Comparison of ENCODE assay signal across 40 cellular contexts in genomic region chr14:76426161-76426696, GRCh38. TPM values are rescaled to one million over a fixed set of nuclear protein-coding genes. Genes with fewer than 3 reads are reported as not detected.
A peak's percentile ranks its signal among the peaks of the same experiment; 100 is the strongest.
DNase-seq lines count a peak whose midpoint lies in the region; ATAC-seq, FAIRE-seq and TF ChIP-seq lines count a peak whose summit lies in the region.
"Had no signal": no experiment of that assay in that cellular context is flagged by ENCODE, and none has a peak within 500 bp of the region (broad histone marks: within the 10 kb centered on the region; RNA-seq: fewer than 3 reads in every experiment).

No MANE protein-coding gene starts in this region.

- FAIRE-seq in K562 (lab: Jason Lieb, UNC), result no peak
- FAIRE-seq: endometrium, kidney had no signal

- H3K9me1 ChIP-seq in K562 (ENCODE audit: control insufficient read depth, insufficient read depth, low read length), result no peaks in the 10 kb centered on the region

- H3K79me2 ChIP-seq in HCT116 (ENCODE audit: insufficient read depth, low read length) (no peaks in the 10 kb centered on the region), PC-3 (ENCODE audit: low read length) (no peaks in the 10 kb centered on the region), K562 (ENCODE audit: control insufficient read depth, insufficient read depth, low read length) (no peaks in the 10 kb centered on the region)

- no TSS peak for BruUV-seq in HCT116 (replicated peaks; lab: Mats Ljungman, UMichigan)
- no TSS peak for BruUV-seq in PC-3 (replicated peaks; lab: Mats Ljungman, UMichigan)
- no TSS peak for BruUV-seq in K562 (replicated peaks; lab: Mats Ljungman, UMichigan)

- H3K9me3 ChIP-seq in BE2C (no peaks in the 10 kb centered on the region), HCT116 (ENCODE audit: control insufficient read depth in 1 of 2, insufficient read depth in 1 of 2, low read depth in 1 of 2, low read length in 2 of 2) (no peaks in the 10 kb centered on the region), PC-3 (ENCODE audit: low read length) (no peaks in the 10 kb centered on the region), K562 (replicated peaks; ENCODE audit: control insufficient read depth, insufficient read depth, low read depth, low read length) (no peaks in the 10 kb centered on the region)
- H3K9me3 ChIP-seq: Caco-2, esophagus squamous epithelium, heart left ventricle, prostate gland had no signal

- no peak overlapping the region for H3K4me3 Mint-ChIP-seq in activated T-helper 2 cell treated with anti-CD3 and anti-CD28 coated beads, Interferon-gamma antibody, Interleukin-2, Interleukin-4, amounts not matched to agents 10 μg/mL and 5 μg/mL and 100 μg/mL, durations not matched to agents 14 hours and 24 hours and 36 hours (ENCODE audit: low read depth)
- no peak overlapping the region for H3K4me3 Mint-ChIP-seq in HFFc6
- H3K4me3 Mint-ChIP-seq: activated naive CD4-positive, alpha-beta T cell treated with anti-CD3 and anti-CD28 coated beads, Interleukin-2, amount 50 U/mL, for 24 hours; brain; mesothelial cell of epicardium; naive B cell had no signal

- in situ Hi-C loops in K562 (cut with MboI), result no loop called here

- H3K4me1 Mint-ChIP-seq in activated T-helper 2 cell treated with anti-CD3 and anti-CD28 coated beads, Interferon-gamma antibody, Interleukin-2, Interleukin-4, amounts not matched to agents 10 μg/mL and 5 μg/mL and 100 μg/mL, durations not matched to agents 14 hours and 24 hours and 36 hours (ENCODE audit: low read depth), result no peaks in the 10 kb centered on the region
- H3K4me1 Mint-ChIP-seq in HFFc6 (ENCODE audit: low read depth), result no peaks in the 10 kb centered on the region
- H3K4me1 Mint-ChIP-seq: activated naive CD4-positive, alpha-beta T cell treated with anti-CD3 and anti-CD28 coated beads, Interleukin-2, amount 50 U/mL, for 24 hours; mesothelial cell of epicardium; naive B cell had no signal

- H2AFZ ChIP-seq in HCT116 (ENCODE audit: low read depth, low read length, poor library complexity, severe bottlenecking) (no peak overlapping the region), PC-3 (ENCODE audit: low read length) (no peak overlapping the region), K562 (ENCODE audit: low read depth, low read length) (no peak overlapping the region)
- H2AFZ ChIP-seq: PC-9 had no signal

- no peaks in the 10 kb centered on the region for H3K36me3 Mint-ChIP-seq in activated T-helper 2 cell treated with anti-CD3 and anti-CD28 coated beads, Interferon-gamma antibody, Interleukin-2, Interleukin-4, amounts not matched to agents 10 μg/mL and 5 μg/mL and 100 μg/mL, durations not matched to agents 14 hours and 24 hours and 36 hours (ENCODE audit: low read depth)
- H3K36me3 Mint-ChIP-seq in HFFc6 (ENCODE audit: low read depth), result no peaks in the 10 kb centered on the region
- H3K36me3 Mint-ChIP-seq: activated naive CD4-positive, alpha-beta T cell treated with anti-CD3 and anti-CD28 coated beads, Interleukin-2, amount 50 U/mL, for 24 hours; brain; mesothelial cell of epicardium; naive B cell had no signal

- no peaks in the 10 kb centered on the region for H3K36me3 ChIP-seq in BE2C
- no peaks in the 10 kb centered on the region for H3K36me3 ChIP-seq in HCT116 (ENCODE audit: control insufficient read depth in 1 of 2, insufficient read depth in 2 of 2, low read length in 2 of 2)
- H3K36me3 ChIP-seq in PC-3 (ENCODE audit: low read depth, low read length), result no peaks in the 10 kb centered on the region
- H3K36me3 ChIP-seq in K562 (ENCODE audit: control insufficient read depth, insufficient read depth, low read length), result no peaks in the 10 kb centered on the region
- H3K36me3 ChIP-seq: esophagus squamous epithelium, heart left ventricle, prostate gland had no signal

- CTCF ChIA-PET in HCT116 (lab: Charles Lee), result no interaction called here
- CTCF ChIA-PET in PC-3 (lab: Charles Lee), result no interaction called here
- CTCF ChIA-PET in K562 (lab: Yijun Ruan, JAX; ENCODE audit: low intra/inter-chr PET ratio), result no interaction called here

- intact Hi-C loops in HCT116 (cut with micrococcal nuclease) (no loop called here), PC-3 (cut with micrococcal nuclease) (no loop called here), K562 (cut with micrococcal nuclease) (no loop called here)
- intact Hi-C loops in activated T-helper 2 cell treated with anti-CD3 and anti-CD28 coated beads, Interferon-gamma antibody, Interleukin-2, Interleukin-4, amounts not matched to agents 10 μg/mL and 5 μg/mL and 100 μg/mL, durations not matched to agents 14 hours and 24 hours and 36 hours (cut with micrococcal nuclease), result no loop called here

- RAD21 ChIA-PET in HCT116 (lab: Charles Lee; ENCODE audit: low non-redundant PET in 1 of 2, low total read pairs in 2 of 2, uncharacterized antibody in 2 of 2, unreplicated experiment in 2 of 2), result no interaction called here

- H3K9me3 Mint-ChIP-seq in activated T-helper 2 cell treated with anti-CD3 and anti-CD28 coated beads, Interferon-gamma antibody, Interleukin-2, Interleukin-4, amounts not matched to agents 10 μg/mL and 5 μg/mL and 100 μg/mL, durations not matched to agents 14 hours and 24 hours and 36 hours, result no peaks in the 10 kb centered on the region
- H3K9me3 Mint-ChIP-seq in HFFc6, result no peaks in the 10 kb centered on the region
- H3K9me3 Mint-ChIP-seq: activated naive CD4-positive, alpha-beta T cell treated with anti-CD3 and anti-CD28 coated beads, Interleukin-2, amount 50 U/mL, for 24 hours; mesothelial cell of epicardium had no signal

- H3K9ac ChIP-seq in HCT116 (ENCODE audit: low read length) (no peak overlapping the region), PC-3 (ENCODE audit: low read length) (no peak overlapping the region), K562 (ENCODE audit: insufficient read depth in 1 of 2, low read depth in 2 of 2, low read length in 2 of 2) (no peak overlapping the region)

- no peaks in the 10 kb centered on the region for H3F3A ChIP-seq in PC-3 (ENCODE audit: low read length, unreplicated experiment)

- POLR2A ChIA-PET in HCT116 (lab: Charles Lee), result no interaction called here
- POLR2A ChIA-PET in PC-3 (lab: Charles Lee; ENCODE audit: unreplicated experiment), result no interaction called here
- POLR2A ChIA-PET in K562 (lab: Yijun Ruan, JAX), result no interaction called here

- H3K27ac ChIP-seq in HCT116 (ENCODE audit: low read depth, low read length) (no peak overlapping the region), PC-3 (ENCODE audit: low read length) (no peak overlapping the region), K562 (ENCODE audit: extremely low read depth, low read depth, low read length) (no peak overlapping the region)
- H3K27ac ChIP-seq: dorsolateral prefrontal cortex, esophagus squamous epithelium, heart left ventricle, PC-9, prostate gland, VCaP had no signal

- H3K27ac Mint-ChIP-seq in activated T-helper 2 cell treated with anti-CD3 and anti-CD28 coated beads, Interferon-gamma antibody, Interleukin-2, Interleukin-4, amounts not matched to agents 10 μg/mL and 5 μg/mL and 100 μg/mL, durations not matched to agents 14 hours and 24 hours and 36 hours, result no peak overlapping the region
- no peak overlapping the region for H3K27ac Mint-ChIP-seq in HFFc6
- H3K27ac Mint-ChIP-seq: activated naive CD4-positive, alpha-beta T cell treated with anti-CD3 and anti-CD28 coated beads, Interleukin-2, amount 50 U/mL, for 24 hours; mesothelial cell of epicardium; naive B cell had no signal

- 88% methylated on average over 1 of the region's 1 CpG for WGBS in K562 (ENCODE audit: insufficient coverage, low coverage, missing lambda C conversion rate)

- peaks cover 15% of the 10 kb centered on the region for H3K4me1 ChIP-seq in BE2C
- H3K4me1 ChIP-seq in HCT116 (ENCODE audit: control insufficient read depth in 1 of 2, insufficient read depth in 2 of 2, low read length in 2 of 2), result no peaks in the 10 kb centered on the region
- no peaks in the 10 kb centered on the region for H3K4me1 ChIP-seq in PC-3 (ENCODE audit: insufficient read depth, low read length)
- H3K4me1 ChIP-seq in K562 (replicated peaks in 1 of 2; ENCODE audit: control insufficient read depth in 2 of 2, insufficient read depth in 2 of 2, low read length in 2 of 2), result no peaks in the 10 kb centered on the region
- H3K4me1 ChIP-seq: Caco-2, esophagus squamous epithelium, heart left ventricle, prostate gland had no signal

- no peaks in the 10 kb centered on the region for H4K20me1 ChIP-seq in HCT116 (ENCODE audit: insufficient read depth)
- no peaks in the 10 kb centered on the region for H4K20me1 ChIP-seq in PC-3 (ENCODE audit: low read length)
- H4K20me1 ChIP-seq in K562 (replicated peaks; ENCODE audit: control insufficient read depth, insufficient read depth, low read length), result no peaks in the 10 kb centered on the region

- TF ChIP-seq RAD21 in HCT116 (IDR thresholded peaks at IDR 0.05; ENCODE audit: low read depth) (no peak), K562 (CRISPR knock-in tag; conservative IDR thresholded peaks at IDR 0.05 in 1 of 2, IDR thresholded peaks at IDR 0.05 in 1 of 2) (no peak)

- H3K4me2 ChIP-seq in HCT116 (ENCODE audit: low read length) (no peak overlapping the region), PC-3 (ENCODE audit: low read length) (no peak overlapping the region), K562 (ENCODE audit: insufficient read depth, low read length) (no peak overlapping the region)
- H3K4me2 ChIP-seq: PC-9 had no signal

- no peak for TF ChIP-seq EP300 in K562 (IDR thresholded peaks at IDR 0.05; ENCODE audit: low read length)

- no peak for TF ChIP-seq CTCF in BE2C (IDR thresholded peaks at IDR 0.05; ENCODE audit: low read depth, low read length)
- no peak for TF ChIP-seq CTCF in HCT116 (IDR thresholded peaks at IDR 0.05 in 2 of 3, conservative IDR thresholded peaks at IDR 0.05 in 1 of 3; ENCODE audit: borderline replicate concordance in 1 of 3, insufficient read depth in 1 of 3, low read depth in 2 of 3, low read length in 2 of 3)
- no peak for TF ChIP-seq CTCF in PC-3 (conservative IDR thresholded peaks at IDR 0.05; ENCODE audit: low read depth, low read length)
- TF ChIP-seq CTCF in K562 (IDR thresholded peaks at IDR 0.05 in 2 of 3, conservative IDR thresholded peaks at IDR 0.05 in 1 of 3; ENCODE audit: insufficient read depth in 2 of 3, low read depth in 1 of 3, low read length in 3 of 3), result no peak
- no peak for TF ChIP-seq CTCF in HFFc6 (IDR thresholded peaks at IDR 0.05)

- TF ChIP-seq POLR2A in HCT116 (IDR thresholded peaks at IDR 0.05; ENCODE audit: borderline replicate concordance, extremely low read depth, insufficient read depth, insufficient read length) (no peak), K562 (conservative IDR thresholded peaks at IDR 0.05) (no peak)

- ATAC-seq in HCT116 (peak; percentile 84), PC-3 (no peak), K562 (peak; percentile 90)
- ATAC-seq: heart left ventricle, sciatic nerve had no signal

- H3K4me3 ChIP-seq in BE2C (ENCODE audit: low read depth, low read length) (no peak overlapping the region), HCT116 (replicated peaks in 1 of 2; ENCODE audit: low read depth in 1 of 2, low read length in 2 of 2) (no peak overlapping the region), PC-3 (ENCODE audit: low read length) (no peak overlapping the region), K562 (no peak overlapping the region)
- H3K4me3 ChIP-seq: dorsolateral prefrontal cortex, esophagus squamous epithelium, heart left ventricle, PC-9, prostate gland had no signal

- DNase-seq in BE2C, result peak; percentile 42
- DNase-seq in HCT116 (ENCODE audit: low read depth, low spot score), result peak; percentile 18
- peak; percentile 5 for DNase-seq in PC-3
- DNase-seq in K562 (ENCODE audit: extremely low read depth in 1 of 4, low spot score in 3 of 4), result peak; percentile 12 to 47 (median 39)
- DNase-seq in activated T-helper 2 cell treated with anti-CD3 and anti-CD28 coated beads, Interferon-gamma antibody, Interleukin-2, Interleukin-4, amounts not matched to agents 10 μg/mL and 5 μg/mL and 100 μg/mL, durations not matched to agents 14 hours and 24 hours and 36 hours (ENCODE audit: low spot score), result no peak
- DNase-seq in superior temporal gyrus (ENCODE audit: extremely low spot score), result no peak
- DNase-seq in COLO668 (lab: John Stamatoyannopoulos, UW; ENCODE audit: unreplicated experiment), result no peak
- DNase-seq in HFFc6, result no peak
- DNase-seq: activated CD4-positive, alpha-beta T cell treated with anti-CD3 and anti-CD28 coated beads for 4 hours; activated CD8-positive, alpha-beta memory T cell treated with anti-CD3 and anti-CD28 coated beads for 24 hours; activated T-cell treated with anti-CD3 and anti-CD28 coated beads for 4 hours; amniotic stem cell; C1 segment of cervical spinal cord; Caco-2; cerebellar nuclear complex; DMS79; dorsolateral prefrontal cortex; esophagus squamous epithelium; foreskin melanocyte; GOT3; heart left ventricle; kidney; naive B cell; NCI-H1092; NCI-H187 treated with DMSO at 0.1 percent for 48 hours; NCI-H510A treated with DMSO at 0.1 percent for 48 hours; PC-9; SHP77; stimulated activated CD4-positive, alpha-beta T cell treated with anti-CD3 and anti-CD28 coated beads, Interleukin-4, amount 100 ng/mL, for 24 hours; SW 1271; T-helper 9 cell; trophoblast cell had no signal

- no peaks in the 10 kb centered on the region for H3K27me3 Mint-ChIP-seq in activated T-helper 2 cell treated with anti-CD3 and anti-CD28 coated beads, Interferon-gamma antibody, Interleukin-2, Interleukin-4, amounts not matched to agents 10 μg/mL and 5 μg/mL and 100 μg/mL, durations not matched to agents 14 hours and 24 hours and 36 hours (ENCODE audit: low read depth)
- peaks cover 11% of the 10 kb centered on the region for H3K27me3 Mint-ChIP-seq in HFFc6 (ENCODE audit: insufficient read depth)

- H3K9me2 ChIP-seq in HCT116 (ENCODE audit: insufficient read depth), result no peaks in the 10 kb centered on the region
- H3K9me2 ChIP-seq in PC-3 (replicated peaks; ENCODE audit: low read length), result no peaks in the 10 kb centered on the region

- H3K27me3 ChIP-seq in BE2C (no peaks in the 10 kb centered on the region), HCT116 (ENCODE audit: insufficient read depth, low read length) (no peaks in the 10 kb centered on the region), PC-3 (ENCODE audit: low read length) (peaks cover 35% of the 10 kb centered on the region), K562 (ENCODE audit: control insufficient read depth in 2 of 2, insufficient read depth in 2 of 2, low read length in 2 of 2) (no peaks in the 10 kb centered on the region)
- H3K27me3 ChIP-seq: heart left ventricle had no signal

RNA-seq across cellular contexts. Expression of gene ESRRB, which starts 50.3 kb away (rescaled TPM):
- polyA plus RNA-seq in BE2C (2012; ENCODE audit: insufficient read depth, insufficient read length, low read depth), result 0.42 TPM
- total RNA-seq in HCT116 (2021; ENCODE audit: unreplicated experiment) (1.9 TPM), PC-3 (2014; rRNA removed) (not detected in 2 replicates), K562 (2014; rRNA removed) (13.4 and 22.5 TPM in 2 replicates), K562 (2014; rRNA removed; fragmentation: Illumina TruSeq; extraction: Trizol) (9.7 and 12.8 TPM in 2 replicates), K562 (2015; rRNA removed; fragmentation: Illumina TruSeq; extraction: Trizol) (16.0 and 16.2 TPM in 2 replicates), K562 (2021) (24.7 TPM in 2 replicates)
- polyA plus RNA-seq in HCT116 (2012), result 0.31 and 0.59 TPM in 2 replicates
- total RNA-seq in K562 (2011; cell fraction: chromatin; rRNA removed; ENCODE audit: low replicate concordance), result 45.2 and 80.1 TPM in 2 replicates
- total RNA-seq in K562 (2011; cell fraction: nucleolus; rRNA removed), result 49.6 and 55.0 TPM in 2 replicates
- 36.4 and 43.6 TPM in 2 replicates for total RNA-seq in K562 (2011; cell fraction: nucleoplasm; rRNA removed)
- polyA plus RNA-seq in K562 (2011; rRNA removed) (14.5 and 25.4 TPM in 2 replicates), K562 (2014; fragmentation: Illumina TruSeq; extraction: Trizol) (18.6 and 18.7 TPM in 2 replicates), K562 (2014; fragmentation: Nextera tagmentation; extraction: Ambion mirVana) (1 to 10 TPM; 3.2 to 3.9 TPM), K562 (2014; rRNA removed) (21.4 and 22.9 TPM in 2 replicates)
- polyA plus RNA-seq in K562 (2011; cell fraction: cytosol; rRNA removed), result 16.2 and 19.3 TPM in 2 replicates
- 68.5 and 96.5 TPM in 2 replicates for polyA plus RNA-seq in K562 (2011; cell fraction: nucleus; rRNA removed)
- polyA plus RNA-seq in K562 (2012), result 19.7 and 24.7 TPM in 2 replicates
- 13.2 and 14.3 TPM in 2 replicates for polyA minus RNA-seq in K562 (2011; rRNA and poly(A)+ RNA removed)
- 9.2 and 13.8 TPM in 2 replicates for polyA minus RNA-seq in K562 (2011; cell fraction: cytosol; rRNA and poly(A)+ RNA removed)
- 19.7 and 32.3 TPM in 2 replicates for polyA minus RNA-seq in K562 (2011; cell fraction: nucleus; rRNA and poly(A)+ RNA removed)
- 0.23 TPM in 2 replicates for total RNA-seq in activated T-helper 2 cell treated with anti-CD3 and anti-CD28 coated beads, Interferon-gamma antibody, Interleukin-2, Interleukin-4, amounts not matched to agents 10 μg/mL and 5 μg/mL and 100 μg/mL, durations not matched to agents 14 hours and 24 hours and 36 hours
- total RNA-seq in HFFc6 (2021; fragmentation: NEBNext Ultra II Directional; extraction: Animal tissue kit (Norgen Biotek cat#: 25700)), result not detected
- total RNA-seq: Caco-2, esophagus squamous epithelium, PC-9 had no signal
- polyA plus RNA-seq: AG04450 had no signal

Comparison
In these comparisons a context has a peak if more than half of its experiments do, and no peak if none do; other contexts are left out.
1. DNase-seq: peak in BE2C (single experiment), HCT116 (single experiment), PC-3 (single experiment) and K562 (4 of 4); none in activated T-helper 2 cell treated with anti-CD3 and anti-CD28 coated beads, Interferon-gamma antibody, Interleukin-2, Interleukin-4, amounts not matched to agents 10 μg/mL and 5 μg/mL and 100 μg/mL, durations not matched to agents 14 hours and 24 hours and 36 hours (single experiment), superior temporal gyrus (single experiment), COLO668 (single experiment) and HFFc6 (single experiment).